ENCODE assay signal across 8 cellular contexts in genomic region chr1:185044981-185045792, GRCh38. TPM values are rescaled to one million over a fixed set of nuclear protein-coding genes. Genes with fewer than 3 reads are reported as not detected.
DNase-seq lines count a peak whose midpoint lies in the region; ATAC-seq and TF ChIP-seq lines count a peak whose summit lies in the region.

Gene RNF2 (plus strand): TSS chr1:185045558. CDS start chr1:185087554, 41,996 bp downstream.

- H3K4me1 ChIP-seq in ES-I3 (ENCODE audit: insufficient read depth, low read length) = peaks cover 16% of the 10 kb centered on the region
- peaks cover 46% of the 10 kb centered on the region for H3K4me1 ChIP-seq in Loucy (ENCODE audit: insufficient read depth, low read length, poor library complexity, severe bottlenecking)
- peaks cover 13 to 17% of the 10 kb centered on the region in 2 donors for H3K4me1 ChIP-seq in thoracic aorta (ENCODE audit: control insufficient read depth in 1 of 2, low read depth in 2 of 2)

- H3K4me1 Mint-ChIP-seq in glutamatergic neuron (ENCODE audit: low read depth, unreplicated experiment) (peaks cover 11% of the 10 kb centered on the region), osteocyte (ENCODE audit: unreplicated experiment) (peaks cover 33% of the 10 kb centered on the region)

- H3K27ac Mint-ChIP-seq in activated naive CD4-positive, alpha-beta T cell treated with anti-CD3 and anti-CD28 coated beads, Interleukin-2, amount 50 U/mL, for 72 hours = peak within 1 kb of the TSS; percentile 76 to 79
- H3K27ac Mint-ChIP-seq in glutamatergic neuron (ENCODE audit: unreplicated experiment) (peak within 1 kb of the TSS; percentile 87), osteocyte (ENCODE audit: unreplicated experiment) (peak within 1 kb of the TSS; percentile 76)

- H3K9ac ChIP-seq in ES-I3 (ENCODE audit: low read depth, low read length) (peak within 1 kb of the TSS; percentile 92), Loucy (ENCODE audit: low read depth, low read length, poor library complexity, severe bottlenecking) (peak within 1 kb of the TSS; percentile 87)

- H3K9me3 ChIP-seq in ES-I3 (ENCODE audit: control insufficient read depth, insufficient read depth, low read length) (no peaks in the 10 kb centered on the region), Loucy (ENCODE audit: insufficient read depth, low read depth, low read length) (no peaks in the 10 kb centered on the region), thoracic aorta (no peaks in the 10 kb centered on the region)

- peaks cover 20% of the 10 kb centered on the region for H3F3A ChIP-seq in Loucy (ENCODE audit: low read depth)

- H3K27me3 ChIP-seq in H7 (ENCODE audit: control insufficient read depth, insufficient read depth, low read length) = peaks cover 10% of the 10 kb centered on the region; the same call in 1 of the 2 replicates
- H3K27me3 ChIP-seq in Loucy (ENCODE audit: insufficient read depth, low read length, poor library complexity, severe bottlenecking) = no peaks in the 10 kb centered on the region
- H3K27me3 ChIP-seq in thoracic aorta (replicated peaks; ENCODE audit: insufficient read depth) = no peaks in the 10 kb centered on the region

- peak within 1 kb of the TSS; percentile 79 to 80 for H3K27ac ChIP-seq in thoracic aorta

- H3K36me3 Mint-ChIP-seq in activated naive CD4-positive, alpha-beta T cell treated with anti-CD3 and anti-CD28 coated beads, Interleukin-2, amount 50 U/mL, for 72 hours = peaks cover 12 to 13% of the 10 kb centered on the region in 2 donors
- H3K36me3 Mint-ChIP-seq in glutamatergic neuron (ENCODE audit: unreplicated experiment) (no peaks in the 10 kb centered on the region), osteocyte (ENCODE audit: unreplicated experiment) (no peaks in the 10 kb centered on the region)

- DNase-seq in H7 (peak; percentile 93), glutamatergic neuron (peak; percentile 89), osteocyte (ENCODE audit: extremely low spot score, unreplicated experiment) (peak; percentile 90), thoracic aorta (ENCODE audit: low spot score) (peak; percentile 45)
- peak; percentile 68 to 70 for DNase-seq in activated naive CD4-positive, alpha-beta T cell treated with anti-CD3 and anti-CD28 coated beads, Interleukin-2, amount 50 U/mL, for 72 hours (ENCODE audit: low spot score in 2 of 2)

- H3K4me2 ChIP-seq in Loucy (ENCODE audit: low read depth, low read length, poor library complexity, severe bottlenecking) = peak within 1 kb of the TSS; percentile 94

- H3K9me2 ChIP-seq in Loucy (replicated peaks; ENCODE audit: low read depth, low read length) = no peaks in the 10 kb centered on the region

- peak; percentile 89 for ATAC-seq in SK-N-SH treated with all-trans-retinoic acid at 6 μM for 48 hours
- ATAC-seq in activated naive CD4-positive, alpha-beta T cell treated with anti-CD3 and anti-CD28 coated beads, Interleukin-2, amount 50 U/mL, for 72 hours = peak; percentile 88 to 94
- ATAC-seq in thoracic aorta (ENCODE audit: insufficient number of reproducible peaks, low FRiP score, low read depth) = peak; percentile 80

- no peaks in the 10 kb centered on the region for H3K9me3 Mint-ChIP-seq in activated naive CD4-positive, alpha-beta T cell treated with anti-CD3 and anti-CD28 coated beads, Interleukin-2, amount 50 U/mL, for 72 hours
- H3K9me3 Mint-ChIP-seq in glutamatergic neuron (ENCODE audit: unreplicated experiment) = peaks cover 7% of the 10 kb centered on the region
- H3K9me3 Mint-ChIP-seq in osteocyte (ENCODE audit: unreplicated experiment) = no peaks in the 10 kb centered on the region

- H3K27me3 Mint-ChIP-seq in glutamatergic neuron (ENCODE audit: unreplicated experiment) (peaks cover 5% of the 10 kb centered on the region), osteocyte (ENCODE audit: unreplicated experiment) (no peaks in the 10 kb centered on the region)

- no peaks in the 10 kb centered on the region for H3K36me3 ChIP-seq in ES-I3 (ENCODE audit: insufficient read depth, low read length)
- H3K36me3 ChIP-seq in H7 (replicated peaks; ENCODE audit: control insufficient read depth, insufficient read depth, low read length) = no peaks in the 10 kb centered on the region
- no peaks in the 10 kb centered on the region for H3K36me3 ChIP-seq in Loucy (ENCODE audit: insufficient read depth, low read length)
- H3K36me3 ChIP-seq in thoracic aorta = no peaks in the 10 kb centered on the region

- H3K79me2 ChIP-seq in Loucy (ENCODE audit: insufficient read depth, low read length) = peaks cover 44% of the 10 kb centered on the region

- H3K4me3 ChIP-seq in H7 (ENCODE audit: insufficient read depth, low read depth, low read length) (peak within 1 kb of the TSS; percentile 77), Loucy (ENCODE audit: low read length, poor library complexity, severe bottlenecking) (peak within 1 kb of the TSS; percentile 96), thoracic aorta (peak within 1 kb of the TSS; percentile 87)

- H3K4me3 Mint-ChIP-seq in glutamatergic neuron (ENCODE audit: unreplicated experiment) (peak within 1 kb of the TSS; percentile 86), osteocyte (ENCODE audit: unreplicated experiment) (peak within 1 kb of the TSS; percentile 89)

- H4K20me1 ChIP-seq in Loucy (ENCODE audit: insufficient read depth, low read length, poor library complexity, severe bottlenecking) = peaks cover 42% of the 10 kb centered on the region

- peak within 1 kb of the TSS; percentile 93 for H2AFZ ChIP-seq in Loucy (ENCODE audit: low read length)

- TF ChIP-seq CTCF in Loucy (conservative IDR thresholded peaks at IDR 0.05; ENCODE audit: low read length) (no peak), glutamatergic neuron (IDR thresholded peaks at IDR 0.05; ENCODE audit: partially characterized antibody, unreplicated experiment) (no peak), osteocyte (IDR thresholded peaks at IDR 0.05) (no peak), thoracic aorta (IDR thresholded peaks at IDR 0.05) (no peak)

TF ChIP-seq in SK-N-SH treated with all-trans-retinoic acid at 6 μM for 48 hours, 23 proteins besides CTCF, POLR2A, EP300 and RAD21 (continues in another document):
- TF ChIP-seq ZFP3 (CRISPR knock-in tag; IDR thresholded peaks at IDR 0.05) = no peak
- TF ChIP-seq PPARA (CRISPR knock-in tag; IDR thresholded peaks at IDR 0.05; ENCODE audit: borderline replicate concordance) = no peak
- no peak for TF ChIP-seq RARB (CRISPR knock-in tag; IDR thresholded peaks at IDR 0.05)
- no peak for TF ChIP-seq ZNF70 (CRISPR knock-in tag; IDR thresholded peaks at IDR 0.05)
- TF ChIP-seq BACH2 (CRISPR knock-in tag; IDR thresholded peaks at IDR 0.05; ENCODE audit: borderline replicate concordance) = no peak
- no peak for TF ChIP-seq ARNTL (CRISPR knock-in tag; IDR thresholded peaks at IDR 0.05; ENCODE audit: borderline replicate concordance, low read depth)
- no peak for TF ChIP-seq PATZ1 (CRISPR knock-in tag; IDR thresholded peaks at IDR 0.05; ENCODE audit: borderline replicate concordance)
- TF ChIP-seq ZC3H10 (CRISPR knock-in tag; IDR thresholded peaks at IDR 0.05) = no peak
- no peak for TF ChIP-seq SNAI2 (CRISPR knock-in tag; IDR thresholded peaks at IDR 0.05)
- TF ChIP-seq CSDC2 (CRISPR knock-in tag; IDR thresholded peaks at IDR 0.05) = no peak
- TF ChIP-seq CSRNP3 (CRISPR knock-in tag; IDR thresholded peaks at IDR 0.05) = no peak
- no peak for TF ChIP-seq GLIS3 (CRISPR knock-in tag; IDR thresholded peaks at IDR 0.05)
- no peak for TF ChIP-seq ZNF565 (CRISPR knock-in tag; conservative IDR thresholded peaks at IDR 0.05; ENCODE audit: low read depth)

RNA-seq across cellular contexts. Expression of gene RNF2, which starts in this region (rescaled TPM):
- total RNA-seq in H7 (2014; rRNA removed; shearing (Covaris generic)) = 41.3 and 53.0 TPM in 2 replicates
- 10 to 100 TPM; 14.2 to 20.6 TPM for total RNA-seq in activated naive CD4-positive, alpha-beta T cell treated with anti-CD3 and anti-CD28 coated beads, Interleukin-2, amount 50 U/mL, for 72 hours
- total RNA-seq in glutamatergic neuron (ENCODE audit: unreplicated experiment) (33.8 TPM), osteocyte (19.5 and 21.7 TPM in 2 replicates), thoracic aorta (10 to 100 TPM; 13.8 to 15.7 TPM)

Comparison
In these comparisons a context has a peak if more than half of its experiments do, and no peak if none do; other contexts are left out.
1. Peak in every context shown above with its lines: DNase-seq, ATAC-seq, H3K4me3 ChIP-seq and H3K27ac ChIP-seq.